Comparison of ENCODE assay signal across 20 cellular contexts in the genomic region with DNA sequence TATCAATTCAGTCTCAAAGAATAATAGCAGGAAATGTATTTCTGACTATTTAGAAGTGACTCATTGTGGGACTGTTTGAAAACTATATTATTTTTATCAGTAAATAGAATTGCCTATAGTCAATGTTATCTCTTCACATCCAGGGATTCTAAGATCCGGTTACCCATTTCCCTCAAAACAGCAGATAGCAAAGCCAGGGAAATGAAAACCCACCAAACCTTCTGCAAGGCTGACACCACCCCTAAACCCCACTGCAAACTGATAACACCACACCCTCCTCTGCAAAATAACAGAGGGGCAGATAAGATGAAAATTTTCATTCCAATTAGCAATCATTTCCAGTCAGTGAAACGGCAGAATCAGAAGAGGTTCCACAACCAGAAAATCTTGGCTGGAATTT.
"Had no signal": no experiment of that assay in that cellular context is flagged by ENCODE, and none has a peak within 500 bp of the region (broad histone marks: within the 10 kb centered on the region; RNA-seq: fewer than 3 reads in every experiment).

No MANE protein-coding gene starts in this region.

- DNase-seq: activated CD4-positive, alpha-beta T cell treated with anti-CD3 and anti-CD28 coated beads, Interleukin-2, amount 50 U/mL, for 1 hour; activated CD4-positive, CD25-positive, alpha-beta regulatory T cell treated with anti-CD3 and anti-CD28 coated beads, Interleukin-2, amount 50 U/mL, for 72 hours; activated CD8-positive, alpha-beta memory T cell treated with anti-CD3 and anti-CD28 coated beads for 24 hours; activated effector memory CD4-positive, alpha-beta T cell treated with anti-CD3 and anti-CD28 coated beads, Interleukin-2, amount 50 U/mL, for 16 hours; activated T-cell treated with anti-CD3 and anti-CD28 coated beads, Interleukin-2, amount 50 U/mL, for 72 hours; effector memory CD8-positive, alpha-beta T cell; kidney; naive thymus-derived CD8-positive, alpha-beta T cell; stimulated activated CD4-positive, alpha-beta T cell treated with anti-CD3 and anti-CD28 coated beads, Interleukin-2, amount 100 ng/mL, for 24 hours; stimulated activated naive CD4-positive, alpha-beta T cell treated with Interleukin-2 at 50 U/mL for 16 hours; substantia nigra; T-helper 1 cell; T-helper 9 cell had no signal

- H3K4me1 ChIP-seq: tibial nerve had no signal

- H3K4me3 ChIP-seq: tibial nerve had no signal

- H3K36me3 ChIP-seq: neutrophil had no signal

- H3K27ac Mint-ChIP-seq: activated naive CD4-positive, alpha-beta T cell treated with anti-CD3 and anti-CD28 coated beads, Interleukin-2, amount 50 U/mL, for 24 hours; activated T-cell treated with anti-CD3 and anti-CD28 coated beads, Interleukin-2, amount 50 U/mL, for 72 hours; dendritic cell treated with granulocyte-macrophage colony-stimulating factor and Interleukin-4, amounts not matched to agents 40 ng/mL and 50 ng/mL, for 4 days; effector memory CD8-positive, alpha-beta T cell; naive thymus-derived CD8-positive, alpha-beta T cell had no signal

- H3K27ac ChIP-seq: neutrophil, parathyroid adenoma, tibial nerve, VCaP had no signal

- H3K9me3 Mint-ChIP-seq: activated naive CD4-positive, alpha-beta T cell treated with anti-CD3 and anti-CD28 coated beads, Interleukin-2, amount 50 U/mL, for 24 hours; dendritic cell treated with granulocyte-macrophage colony-stimulating factor and Interleukin-4, amounts not matched to agents 40 ng/mL and 50 ng/mL, for 4 days; effector memory CD8-positive, alpha-beta T cell had no signal

- ATAC-seq: activated T-cell treated with anti-CD3 and anti-CD28 coated beads, Interleukin-2, amount 50 U/mL, for 72 hours; effector memory CD8-positive, alpha-beta T cell; left lobe of liver; naive thymus-derived CD8-positive, alpha-beta T cell had no signal

- H3K4me1 Mint-ChIP-seq: activated naive CD4-positive, alpha-beta T cell treated with anti-CD3 and anti-CD28 coated beads, Interleukin-2, amount 50 U/mL, for 24 hours had no signal

- H3K27me3 Mint-ChIP-seq: activated naive CD4-positive, alpha-beta T cell treated with anti-CD3 and anti-CD28 coated beads, Interleukin-2, amount 50 U/mL, for 24 hours; dendritic cell treated with granulocyte-macrophage colony-stimulating factor and Interleukin-4, amounts not matched to agents 40 ng/mL and 50 ng/mL, for 4 days; effector memory CD8-positive, alpha-beta T cell; naive thymus-derived CD8-positive, alpha-beta T cell had no signal

- H3K4me3 Mint-ChIP-seq: activated naive CD4-positive, alpha-beta T cell treated with anti-CD3 and anti-CD28 coated beads, Interleukin-2, amount 50 U/mL, for 24 hours; activated T-cell treated with anti-CD3 and anti-CD28 coated beads, Interleukin-2, amount 50 U/mL, for 72 hours; dendritic cell treated with granulocyte-macrophage colony-stimulating factor and Interleukin-4, amounts not matched to agents 40 ng/mL and 50 ng/mL, for 4 days; effector memory CD8-positive, alpha-beta T cell; naive thymus-derived CD8-positive, alpha-beta T cell had no signal

- H3K9me3 ChIP-seq: neutrophil, tibial nerve had no signal
